8 cellular contexts compared by ENCODE assay signal in the genomic region with DNA sequence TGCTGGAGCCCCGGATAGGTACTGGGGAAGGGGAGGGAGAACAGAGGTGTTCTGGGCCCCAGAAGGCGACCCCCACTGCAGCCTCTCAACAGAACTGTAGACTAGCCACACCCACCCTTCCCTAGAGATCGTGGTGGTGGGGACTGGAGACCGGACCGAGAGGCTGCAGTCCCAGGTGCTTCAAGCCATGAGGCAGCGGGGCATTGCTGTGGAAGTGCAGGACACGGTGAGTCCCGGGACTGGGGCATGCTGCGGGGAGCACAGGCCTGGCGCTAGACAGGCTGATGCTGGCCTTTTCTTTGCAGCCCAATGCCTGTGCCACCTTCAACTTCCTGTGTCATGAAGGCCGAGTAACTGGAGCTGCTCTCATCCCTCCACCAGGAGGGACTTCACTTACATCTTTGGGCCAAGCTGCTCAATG. TPM values are rescaled to one million over a fixed set of nuclear protein-coding genes. Genes with fewer than 3 reads are reported as not detected.
DNase-seq lines count a peak whose midpoint lies in the region; ATAC-seq and TF ChIP-seq lines count a peak whose summit lies in the region.

No MANE protein-coding gene starts in this region.

- H3K9me3 ChIP-seq in RWPE2 (ENCODE audit: severe bottlenecking) (no peaks in the 10 kb centered on the region), esophagus squamous epithelium (no peaks in the 10 kb centered on the region), sigmoid colon (no peaks in the 10 kb centered on the region)

- DNase-seq in NCI-H748 (lab: John Stamatoyannopoulos, UW; ENCODE audit: unreplicated experiment) (peak; percentile 32), NCI-H748 treated with DMSO at 0.1 percent for 48 hours (lab: John Stamatoyannopoulos, UW) (no peak), RWPE2 (ENCODE audit: low spot score) (no peak), esophagus squamous epithelium (lab: John Stamatoyannopoulos, UW) (no peak), sigmoid colon (peak; percentile 70), NCI-H1436 treated with DMSO at 0.1 percent for 48 hours (lab: John Stamatoyannopoulos, UW) (no peak), H4 (ENCODE audit: low spot score) (no peak)

- no peak for TF ChIP-seq EP300 in sigmoid colon (IDR thresholded peaks at IDR 0.05)

- H3K4me1 ChIP-seq in RWPE2 (ENCODE audit: insufficient read depth, poor library complexity, severe bottlenecking) = peaks cover 4% of the 10 kb centered on the region
- H3K4me1 ChIP-seq in esophagus squamous epithelium = peaks cover 29 to 82% (median 35%) of the 10 kb centered on the region in 3 donors
- H3K4me1 ChIP-seq in sigmoid colon = peaks cover 0 to 52% (median 41%) of the 10 kb centered on the region in 4 donors

- H3K27me3 ChIP-seq in RWPE2 (ENCODE audit: insufficient read depth, poor library complexity, severe bottlenecking) (no peaks in the 10 kb centered on the region), esophagus squamous epithelium (no peaks in the 10 kb centered on the region), sigmoid colon (no peaks in the 10 kb centered on the region)

- peaks cover 50% of the 10 kb centered on the region for H3K36me3 ChIP-seq in RWPE2 (ENCODE audit: low read depth)
- peaks cover 28 to 51% (median 32%) of the 10 kb centered on the region in 3 donors for H3K36me3 ChIP-seq in esophagus squamous epithelium
- peaks cover 4 to 43% (median 22%) of the 10 kb centered on the region in 4 donors for H3K36me3 ChIP-seq in sigmoid colon

- WGBS in esophagus squamous epithelium, 2 donors = 9 to 15% methylated on average over 3 of the region's 11 CpGs
- 6 to 23% methylated on average over 11 of the region's 11 CpGs for WGBS in sigmoid colon, 2 donors

- peak overlapping the region; percentile 75 for H3K4me3 ChIP-seq in RWPE2 (ENCODE audit: severe bottlenecking)
- H3K4me3 ChIP-seq in esophagus squamous epithelium = peak overlapping the region; percentile 66 to 99 (median 93)
- peak overlapping the region; percentile 79 to 96 (median 82) for H3K4me3 ChIP-seq in sigmoid colon

- ATAC-seq in RWPE2 (ENCODE audit: low read depth) (no peak), HG02642 (IDR thresholded peaks at IDR 0.05; ENCODE audit: poor library complexity, unreplicated experiment) (no peak)

- no peak for TF ChIP-seq CTCF in RWPE2 (IDR thresholded peaks at IDR 0.05; ENCODE audit: poor library complexity, severe bottlenecking)
- TF ChIP-seq CTCF in esophagus squamous epithelium (IDR thresholded peaks at IDR 0.05) = peak in 1 of 6 experiments; percentile 9
- no peak for TF ChIP-seq CTCF in sigmoid colon (IDR thresholded peaks at IDR 0.05)

- intact Hi-C loops in esophagus squamous epithelium (cut with DNase I) = loop anchor here (10.0 kb wide), 1 partner anchor 72 kb away; a partner anchor contains a TSS
- intact Hi-C loops in sigmoid colon (cut with DNase I) = loop anchor here (5.0 kb wide), 1 partner anchor 70 kb away; a partner anchor contains a TSS

- TF ChIP-seq POLR2A in esophagus squamous epithelium (IDR thresholded peaks at IDR 0.05) (no peak), sigmoid colon (IDR thresholded peaks at IDR 0.05) (no peak)

- H3K27ac ChIP-seq in RWPE2 (ENCODE audit: poor library complexity, severe bottlenecking) (peak overlapping the region; percentile 88), esophagus squamous epithelium (peak overlapping the region; percentile 97 to 100 (median 99)), sigmoid colon (peak overlapping the region; percentile 99 to 100 (median 100))

RNA-seq across cellular contexts. Expression of a gene that starts 0.8 kb away (rescaled TPM):
- 10 to 100 TPM; 50.8 to 88.1 (median 54.1) TPM for total RNA-seq in esophagus squamous epithelium
- 100 to 1,000 TPM in 2 of 4 donors, 10 to 100 TPM in 2; 75.9 to 116 (median 94.9) TPM for total RNA-seq in sigmoid colon
- polyA plus RNA-seq in sigmoid colon = 10 to 100 TPM; 62.8 to 85.9 (median 74.4) TPM
- 80.9 and 87.8 TPM in 2 replicates for total RNA-seq in H4 (2014; rRNA removed; shearing (Covaris generic))

RNA-seq across cellular contexts. Expression of a gene that starts 4.4 kb away (rescaled TPM):
- total RNA-seq in esophagus squamous epithelium (10 to 100 TPM; 34.4 to 42.4 (median 37.1) TPM), sigmoid colon (10 to 100 TPM; 11.8 to 35.5 (median 19.5) TPM)
- 10 to 100 TPM; 14.3 to 26.3 (median 19.8) TPM for polyA plus RNA-seq in sigmoid colon
- 31.4 and 44.1 TPM in 2 replicates for total RNA-seq in H4 (2014; rRNA removed; shearing (Covaris generic))

RNA-seq across cellular contexts. Expression of a gene that starts 6.4 kb away (rescaled TPM):
- total RNA-seq in esophagus squamous epithelium (100 to 1,000 TPM; 123 to 278 (median 200) TPM), sigmoid colon (100 to 1,000 TPM in 2 of 4 donors, 10 to 100 TPM in 2; 91.1 to 126 (median 109) TPM)
- polyA plus RNA-seq in sigmoid colon = 100 to 1,000 TPM in 1 of 3 donors, 10 to 100 TPM in 2; 55.0 to 187 (median 93.1) TPM
- total RNA-seq in H4 (2014; rRNA removed; shearing (Covaris generic)) = 314 and 330 TPM in 2 replicates

RNA-seq across cellular contexts. Expression of a gene that starts 15.6 kb away (rescaled TPM):
- total RNA-seq in esophagus squamous epithelium (10 to 100 TPM; 27.4 to 78.0 (median 37.6) TPM), sigmoid colon (100 to 1,000 TPM in 1 of 4 donors, 10 to 100 TPM in 3; 71.3 to 122 (median 93.5) TPM)
- 100 to 1,000 TPM in 1 of 3 donors, 10 to 100 TPM in 2; 21.0 to 124 (median 27.6) TPM for polyA plus RNA-seq in sigmoid colon
- total RNA-seq in H4 (2014; rRNA removed; shearing (Covaris generic)) = 25.3 and 29.6 TPM in 2 replicates

RNA-seq across cellular contexts. Expression of a gene that starts 32.7 kb away (rescaled TPM):
- total RNA-seq in esophagus squamous epithelium (10 to 100 TPM in 3 of 4 donors, 1 to 10 TPM in 1; 5.7 to 28.1 (median 16.7) TPM), sigmoid colon (10 to 100 TPM; 30.9 to 41.3 (median 33.4) TPM)
- 10 to 100 TPM in 1 of 3 donors, 1 to 10 TPM in 2; 5.4 to 28.9 (median 5.5) TPM for polyA plus RNA-seq in sigmoid colon
- total RNA-seq in H4 (2014; rRNA removed; shearing (Covaris generic)) = 12.8 and 22.0 TPM in 2 replicates

Comparison
In these comparisons a context has a peak if more than half of its experiments do, and no peak if none do; other contexts are left out.
1. DNase-seq: peak in NCI-H748 (single experiment) and sigmoid colon (single experiment); none in NCI-H748 treated with DMSO at 0.1 percent for 48 hours (single experiment), RWPE2 (single experiment), esophagus squamous epithelium (single experiment), NCI-H1436 treated with DMSO at 0.1 percent for 48 hours (single experiment) and H4 (single experiment).
2. Peak in every context shown above with its lines, with median percentiles within 50 percentile points of each other: H3K27ac ChIP-seq and H3K4me3 ChIP-seq.